Comparison of ENCODE assay signal across 16 cellular contexts in the genomic region with DNA sequence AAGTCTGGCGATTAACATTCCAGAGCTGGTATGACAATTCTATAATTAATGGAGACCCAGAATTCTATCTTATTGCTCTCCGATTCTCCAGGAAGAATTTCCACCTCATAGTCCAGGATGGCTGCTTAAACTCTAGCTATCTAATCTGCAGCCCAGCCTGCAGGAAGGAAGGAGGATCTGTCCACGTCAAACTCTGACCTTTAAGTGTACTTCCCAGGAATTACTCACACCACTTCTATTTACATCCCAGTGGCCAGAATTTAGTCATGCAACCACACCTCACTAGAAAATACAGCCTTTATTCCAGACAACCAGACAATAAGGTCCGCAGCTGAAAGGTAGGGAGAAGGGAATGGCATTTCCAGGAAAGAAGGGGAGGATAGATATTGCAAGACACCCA. TPM values are rescaled to one million over a fixed set of nuclear protein-coding genes. Genes with fewer than 3 reads are reported as not detected.
DNase-seq lines count a peak whose midpoint lies in the region; ATAC-seq, FAIRE-seq and TF ChIP-seq lines count a peak whose summit lies in the region.
"Had no signal": no experiment of that assay in that cellular context is flagged by ENCODE, and none has a peak within 500 bp of the region (broad histone marks: within the 10 kb centered on the region; RNA-seq: fewer than 3 reads in every experiment).

No MANE protein-coding gene starts in this region.

- H3K4me3 ChIP-seq in endothelial cell of umbilical vein (replicated peaks in 1 of 3; ENCODE audit: insufficient read depth in 1 of 3, low read depth in 1 of 3, low read length in 3 of 3) (no peak overlapping the region), mucosa of rectum (ENCODE audit: low read length in 2 of 2) (no peak overlapping the region)
- H3K4me3 ChIP-seq: GM12878, skin epidermis, uterus had no signal

- no peak for ATAC-seq in sciatic nerve
- ATAC-seq: activated CD8-positive, alpha-beta memory T cell treated with anti-CD3 and anti-CD28 coated beads, Interleukin-2, amount 10 ng/mL, durations not matched to agents 7 days and 5 days; effector memory CD8-positive, alpha-beta T cell; GM12878 had no signal

- no peaks in the 10 kb centered on the region for H4K20me1 ChIP-seq in endothelial cell of umbilical vein (replicated peaks; ENCODE audit: control insufficient read depth, extremely low read depth, insufficient read depth, low read length)

- H3K27me3 ChIP-seq in endothelial cell of umbilical vein (ENCODE audit: control insufficient read depth in 2 of 2, insufficient read depth in 2 of 2, low read length in 2 of 2) = peaks cover 1 to 7% of the 10 kb centered on the region in 2 experiments
- H3K27me3 ChIP-seq in mucosa of rectum (ENCODE audit: control insufficient read depth in 2 of 2, insufficient read depth in 2 of 2, low read length in 2 of 2) = no peaks in the 10 kb centered on the region
- H3K27me3 ChIP-seq: uterus had no signal

- no peak overlapping the region for H3K4me2 ChIP-seq in endothelial cell of umbilical vein (ENCODE audit: insufficient read depth, low read length)

- peaks cover 13% of the 10 kb centered on the region for H3K4me1 ChIP-seq in endothelial cell of umbilical vein (ENCODE audit: control insufficient read depth, extremely low read depth, insufficient read depth, low read length)
- peaks cover 8 to 13% of the 10 kb centered on the region in 2 donors for H3K4me1 ChIP-seq in mucosa of rectum (ENCODE audit: control insufficient read depth in 2 of 2, insufficient read depth in 2 of 2, low read length in 2 of 2)

- FAIRE-seq in endothelial cell of umbilical vein (lab: Jason Lieb, UNC) = peak; percentile 66
- FAIRE-seq: GM12878 had no signal

- no peaks in the 10 kb centered on the region for H3K9me1 ChIP-seq in endothelial cell of umbilical vein (replicated peaks; ENCODE audit: control insufficient read depth, extremely low read depth, insufficient read depth, low read length)

- H3K9ac ChIP-seq in endothelial cell of umbilical vein (replicated peaks; ENCODE audit: extremely low read depth, insufficient read depth, low read length) = no peak overlapping the region
- H3K9ac ChIP-seq in mucosa of rectum (ENCODE audit: low read depth in 1 of 2, low read length in 2 of 2) = no peak overlapping the region

- no peaks in the 10 kb centered on the region for H3K36me3 ChIP-seq in endothelial cell of umbilical vein (ENCODE audit: control insufficient read depth in 2 of 2, extremely low read depth in 1 of 2, insufficient read depth in 2 of 2, low read length in 2 of 2)
- H3K36me3 ChIP-seq in mucosa of rectum (ENCODE audit: control insufficient read depth in 2 of 2, insufficient read depth in 2 of 2, low read length in 2 of 2) = no peaks in the 10 kb centered on the region
- H3K36me3 ChIP-seq: uterus had no signal

- dilution Hi-C loops in endothelial cell of umbilical vein (cut with MboI; ENCODE audit: extremely low pct_ligation_motif_present, low sequenced_read_pairs) = no loop called here

- no TSS peak for BruUV-seq in endothelial cell of umbilical vein (replicated peaks; lab: Mats Ljungman, UMichigan)

- H3K79me2 ChIP-seq in endothelial cell of umbilical vein (ENCODE audit: control insufficient read depth, insufficient read depth, low read length) = peaks cover 7% of the 10 kb centered on the region

- POLR2A ChIA-PET in endothelial cell of umbilical vein (lab: Charles Lee) = no interaction called here

- peak; percentile 56 for DNase-seq in DMS53 (lab: John Stamatoyannopoulos, UW)
- peak; percentile 94 for DNase-seq in NCI-H226
- peak; percentile 37 for DNase-seq in endothelial cell of umbilical vein (ENCODE audit: low read depth, low spot score)
- DNase-seq in NCI-H1417 (lab: John Stamatoyannopoulos, UW) = no peak
- no peak for DNase-seq in NCI-H187 treated with DMSO at 0.1 percent for 48 hours (lab: John Stamatoyannopoulos, UW)
- no peak for DNase-seq in DMS79 (lab: John Stamatoyannopoulos, UW)
- DNase-seq in sciatic nerve (ENCODE audit: low spot score) = no peak
- DNase-seq: activated CD8-positive, alpha-beta memory T cell treated with anti-CD3 and anti-CD28 coated beads, Interleukin-2, amount 10 ng/mL, durations not matched to agents 7 days and 5 days; activated naive CD8-positive, alpha-beta T cell treated with anti-CD3 and anti-CD28 coated beads, Interleukin-2, amount 10 ng/mL, durations not matched to agents 7 days and 5 days; effector memory CD8-positive, alpha-beta T cell; naive B cell; NCI-H1105 treated with DMSO at 0.1 percent for 48 hours; uterus had no signal

- CTCF ChIA-PET in endothelial cell of umbilical vein (lab: Charles Lee) = interaction anchor here (1.5 kb wide), 1 partner anchor 13 kb away, joined by 3 read pairs; no protein-coding TSS in a partner anchor

- intact Hi-C loops in endothelial cell of umbilical vein (cut with micrococcal nuclease) = loop anchor here (5.0 kb wide), 1 partner anchor 79 kb away; a partner anchor contains a TSS
- intact Hi-C loops in sciatic nerve (cut with DNase I) = no loop called here

- no peak overlapping the region for H2AFZ ChIP-seq in endothelial cell of umbilical vein (ENCODE audit: low read depth, low read length)

- H3K27ac ChIP-seq in endothelial cell of umbilical vein (ENCODE audit: insufficient read depth, low read depth, low read length) (no peak overlapping the region), mucosa of rectum (ENCODE audit: low read depth in 2 of 2, low read length in 2 of 2) (peak overlapping the region; percentile 44 to 48)
- H3K27ac ChIP-seq: skin epidermis, uterus had no signal

- TF ChIP-seq CTCF in endothelial cell of umbilical vein (IDR thresholded peaks at IDR 0.05; ENCODE audit: extremely low read depth in 1 of 2, insufficient read depth in 1 of 2, low read depth in 1 of 2, low read length in 2 of 2) = no peak

- TF ChIP-seq POLR2A in endothelial cell of umbilical vein (IDR thresholded peaks at IDR 0.05; ENCODE audit: low read depth, low read length) = no peak

- H3K9me3 ChIP-seq in endothelial cell of umbilical vein (replicated peaks; ENCODE audit: control insufficient read depth, insufficient read depth, low read length) (no peaks in the 10 kb centered on the region), mucosa of rectum (ENCODE audit: control insufficient read depth in 2 of 2, low read length in 2 of 2) (no peaks in the 10 kb centered on the region)
- H3K9me3 ChIP-seq: uterus had no signal

TF ChIP-seq in endothelial cell of umbilical vein, 7 proteins besides CTCF, POLR2A, EP300 and RAD21:
- TF ChIP-seq JUN (IDR thresholded peaks at IDR 0.05; ENCODE audit: borderline replicate concordance, insufficient read depth, insufficient read length, low read depth) (peak; percentile 12), POLR2AphosphoS5 (IDR thresholded peaks at IDR 0.05; ENCODE audit: insufficient read depth, low read depth, low read length) (peak; percentile 34), EZH2 (IDR thresholded peaks at IDR 0.05; ENCODE audit: borderline replicate concordance, low read depth, low read length, severe bottlenecking) (no peak), FOS (IDR thresholded peaks at IDR 0.05; ENCODE audit: borderline replicate concordance, insufficient read depth, low read length) (peak; percentile 48), GATA2 (IDR thresholded peaks at IDR 0.05; ENCODE audit: insufficient read depth, insufficient read length, low read depth, low read length) (peak; percentile 58), MYC (IDR thresholded peaks at IDR 0.05; ENCODE audit: low read depth, low read length) (no peak)
- TF ChIP-seq, protein P1, sequence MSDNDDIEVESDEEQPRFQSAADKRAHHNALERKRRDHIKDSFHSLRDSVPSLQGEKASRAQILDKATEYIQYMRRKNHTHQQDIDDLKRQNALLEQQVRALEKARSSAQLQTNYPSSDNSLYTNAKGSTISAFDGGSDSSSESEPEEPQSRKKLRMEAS (IDR thresholded peaks at IDR 0.05; ENCODE audit: insufficient read depth, insufficient read length) = no peak
TF ChIP-seq in endothelial cell of umbilical vein: peak in this region for 4.

RNA-seq across cellular contexts. Expression of a gene that starts 3.5 kb away (rescaled TPM):
- total RNA-seq in endothelial cell of umbilical vein (15.7 and 18.5 TPM in 2 replicates), sciatic nerve (26.1 TPM)
- 23.6 and 24.5 TPM in 2 replicates for polyA plus RNA-seq in endothelial cell of umbilical vein
- 18.9 and 21.1 TPM in 2 replicates for polyA plus RNA-seq in endothelial cell of umbilical vein (2011; cell fraction: cytosol; rRNA removed)
- polyA plus RNA-seq in endothelial cell of umbilical vein (2011; cell fraction: nucleus; rRNA removed) = 24.8 and 26.8 TPM in 2 replicates
- 17.3 and 22.7 TPM in 2 replicates for polyA plus RNA-seq in endothelial cell of umbilical vein (2012)
- 47.1 and 58.8 TPM in 2 replicates for polyA minus RNA-seq in endothelial cell of umbilical vein
- 41.7 TPM for polyA minus RNA-seq in endothelial cell of umbilical vein (2011; cell fraction: cytosol; rRNA and poly(A)+ RNA removed)
- 33.5 and 66.7 TPM in 2 replicates for polyA minus RNA-seq in endothelial cell of umbilical vein (2011; cell fraction: nucleus; rRNA and poly(A)+ RNA removed)

Comparison
In these comparisons a context has a peak if more than half of its experiments do, and no peak if none do; other contexts are left out.
1. DNase-seq: peak in DMS53 (single experiment), NCI-H226 (single experiment) and endothelial cell of umbilical vein (single experiment); none in NCI-H1417 (0 of 3), NCI-H187 treated with DMSO at 0.1 percent for 48 hours (single experiment), DMS79 (single experiment) and sciatic nerve (single experiment).